27 cellular contexts compared by ENCODE assay signal in genomic region chr20:22701679-22702308, GRCh38.
"Had no signal": no experiment of that assay in that cellular context is flagged by ENCODE, and none has a peak within 500 bp of the region (broad histone marks: within the 10 kb centered on the region; RNA-seq: fewer than 3 reads in every experiment).

No MANE protein-coding gene starts in this region.

- H3K27ac Mint-ChIP-seq: naive thymus-derived CD4-positive, alpha-beta T cell; nephron; stimulated activated memory B cell treated with anti-CD40 and anti-IgM and Interleukin-4, amounts not matched to agents 10 μg/mL and 1 μg/mL and 100 μg/mL, for 72 hours had no signal

- FAIRE-seq: colon had no signal

- H3K4me3 ChIP-seq: dorsolateral prefrontal cortex, gastroesophageal sphincter, heart left ventricle, hepatocyte, left lung, ovary, psoas muscle, skin epidermis, spleen, testis, tibial nerve, upper lobe of left lung, uterus had no signal

- H3K4me1 Mint-ChIP-seq: naive thymus-derived CD4-positive, alpha-beta T cell; stimulated activated memory B cell treated with anti-CD40 and anti-IgM and Interleukin-4, amounts not matched to agents 10 μg/mL and 1 μg/mL and 100 μg/mL, for 72 hours had no signal

- ATAC-seq: gastroesophageal sphincter; heart left ventricle; left cardiac atrium; left lung; naive thymus-derived CD4-positive, alpha-beta T cell; psoas muscle; right cardiac atrium; stimulated activated memory B cell treated with anti-CD40 and anti-IgM and Interleukin-4, amounts not matched to agents 10 μg/mL and 1 μg/mL and 100 μg/mL, for 72 hours; stimulated activated naive CD8-positive, alpha-beta T cell treated with anti-CD3 and anti-CD28 coated beads, Interleukin-15, Interleukin-2, amounts not matched to agents 100 U/mL and 50 U/mL, for 24 hours had no signal

- H3K36me3 ChIP-seq: gastroesophageal sphincter, heart left ventricle, left lung, ovary, spleen, tibial nerve, upper lobe of left lung, uterus had no signal

- H3K4me1 ChIP-seq: gastroesophageal sphincter, left lung, psoas muscle, spleen, testis, upper lobe of left lung, uterus had no signal

- H3K27me3 ChIP-seq: dorsolateral prefrontal cortex, gastroesophageal sphincter, heart left ventricle, hepatocyte, left lung, ovary, spleen, testis, tibial nerve, upper lobe of left lung, uterus had no signal

- H3K4me3 Mint-ChIP-seq: naive thymus-derived CD4-positive, alpha-beta T cell; nephron; stimulated activated memory B cell treated with anti-CD40 and anti-IgM and Interleukin-4, amounts not matched to agents 10 μg/mL and 1 μg/mL and 100 μg/mL, for 72 hours had no signal

- H3K4me2 ChIP-seq: hepatocyte had no signal

- H3K9me3 ChIP-seq: ovary, testis had no signal

- H3K27me3 Mint-ChIP-seq: naive thymus-derived CD4-positive, alpha-beta T cell; stimulated activated memory B cell treated with anti-CD40 and anti-IgM and Interleukin-4, amounts not matched to agents 10 μg/mL and 1 μg/mL and 100 μg/mL, for 72 hours had no signal

- H2AFZ ChIP-seq: hepatocyte had no signal

- H3K36me3 Mint-ChIP-seq: naive thymus-derived CD4-positive, alpha-beta T cell; stimulated activated memory B cell treated with anti-CD40 and anti-IgM and Interleukin-4, amounts not matched to agents 10 μg/mL and 1 μg/mL and 100 μg/mL, for 72 hours had no signal

- H3K27ac ChIP-seq: dorsolateral prefrontal cortex, epithelial cell of prostate, gastroesophageal sphincter, heart left ventricle, hepatocyte, left lung, ovary, psoas muscle, skin epidermis, spleen, testis, tibial nerve, upper lobe of left lung, uterus had no signal

- H3K79me2 ChIP-seq: hepatocyte had no signal

- DNase-seq: dorsolateral prefrontal cortex; effector CD4-positive, alpha-beta T cell; heart left ventricle; left cardiac atrium; left lung; mesendoderm; midbrain; naive thymus-derived CD4-positive, alpha-beta T cell; occipital lobe; ovary; psoas muscle; right cardiac atrium; spleen; stimulated activated CD4-positive, alpha-beta T cell treated with anti-CD3 and anti-CD28 coated beads, Interleukin-4, amount 100 ng/mL, for 4 hours; stimulated activated naive CD8-positive, alpha-beta T cell treated with anti-CD3 and anti-CD28 coated beads, Interleukin-15, Interleukin-2, amounts not matched to agents 100 U/mL and 50 U/mL, for 24 hours; substantia nigra; testis; upper lobe of left lung; uterus had no signal
